ENCODE assay signal across 11 cellular contexts in the genomic region with DNA sequence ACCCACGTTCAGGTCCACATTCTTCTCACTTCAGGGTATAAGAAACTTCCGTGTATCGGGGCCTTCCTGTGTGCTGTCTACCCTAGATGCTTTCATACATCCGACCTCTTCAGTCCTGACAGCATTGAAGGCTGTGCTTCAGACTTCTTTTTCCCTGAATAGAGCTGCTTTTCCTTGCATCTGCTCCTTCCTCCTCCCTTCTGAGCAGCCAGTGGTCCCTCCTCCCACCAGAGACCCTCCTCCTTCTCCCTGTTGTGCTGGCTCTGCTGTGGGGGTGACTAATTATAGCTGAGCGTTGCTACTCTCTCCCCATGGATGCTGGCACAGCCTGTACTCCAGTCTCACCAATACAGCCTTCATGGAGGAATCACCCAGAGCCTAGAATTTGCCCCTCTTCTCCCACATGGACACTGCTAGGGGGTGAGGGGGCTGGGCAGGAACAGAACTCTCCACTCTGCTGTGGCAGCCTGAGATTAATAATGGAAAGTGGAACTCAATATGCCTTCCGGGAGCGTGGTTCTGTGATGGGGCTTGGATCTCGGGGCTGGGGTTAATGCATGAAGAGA. TPM values are rescaled to one million over a fixed set of nuclear protein-coding genes. Genes with fewer than 3 reads are reported as not detected.
DNase-seq lines count a peak whose midpoint lies in the region; ATAC-seq and TF ChIP-seq lines count a peak whose summit lies in the region.
"Had no signal": no experiment of that assay in that cellular context is flagged by ENCODE, and none has a peak within 500 bp of the region (broad histone marks: within the 10 kb centered on the region; RNA-seq: fewer than 3 reads in every experiment).

No MANE protein-coding gene starts in this region.

- peaks cover 3% of the 10 kb centered on the region in 2 donors for H3K27me3 Mint-ChIP-seq in CD4-positive, alpha-beta memory T cell
- peaks cover 14% of the 10 kb centered on the region in 2 donors for H3K27me3 Mint-ChIP-seq in natural killer cell treated with Interleukin-12 subunit alpha and Interleukin-12 subunit beta and Interleukin-15 and Interleukin-18, amount 100 ng/mL, for 72 hours

- H3K4me1 Mint-ChIP-seq in CD4-positive, alpha-beta memory T cell = peaks cover 18 to 41% (median 30%) of the 10 kb centered on the region in 4 donors
- peaks cover 25 to 26% of the 10 kb centered on the region in 2 donors for H3K4me1 Mint-ChIP-seq in natural killer cell treated with Interleukin-12 subunit alpha and Interleukin-12 subunit beta and Interleukin-15 and Interleukin-18, amount 100 ng/mL, for 72 hours (ENCODE audit: low read depth in 2 of 2)

- peak overlapping the region; percentile 60 to 87 (median 78) for H3K4me3 Mint-ChIP-seq in CD4-positive, alpha-beta memory T cell
- peak overlapping the region; percentile 99 for H3K4me3 Mint-ChIP-seq in natural killer cell treated with Interleukin-12 subunit alpha and Interleukin-12 subunit beta and Interleukin-15 and Interleukin-18, amount 100 ng/mL, for 72 hours

- no peak overlapping the region for H3K27ac ChIP-seq in CD4-positive, alpha-beta memory T cell (ENCODE audit: low read depth, low read length)
- H3K27ac ChIP-seq in HUES6 (ENCODE audit: low read depth, low read length) = no peak overlapping the region
- H3K27ac ChIP-seq: left lung had no signal

- no peak for DNase-seq in CD4-positive, alpha-beta memory T cell
- DNase-seq in astrocyte of the spinal cord (ENCODE audit: low read depth, low spot score) = no peak
- DNase-seq in natural killer cell treated with Interleukin-12 subunit alpha and Interleukin-12 subunit beta and Interleukin-15 and Interleukin-18, amount 100 ng/mL, for 72 hours (ENCODE audit: low spot score) = no peak
- DNase-seq in NCI-H1930 (lab: John Stamatoyannopoulos, UW) = no peak
- no peak for DNase-seq in central memory CD4-positive, alpha-beta T cell
- DNase-seq in HuH-7 (ENCODE audit: low spot score) = no peak
- DNase-seq: left lung, NCI-H1436, SHP77 treated with DMSO at 0.1 percent for 48 hours had no signal

- no peak for TF ChIP-seq CTCF in astrocyte of the spinal cord (IDR thresholded peaks at IDR 0.05; ENCODE audit: low read depth, low read length)

- no peak for ATAC-seq in natural killer cell treated with Interleukin-12 subunit alpha and Interleukin-12 subunit beta and Interleukin-15 and Interleukin-18, amount 100 ng/mL, for 72 hours
- ATAC-seq in HG03354 (IDR thresholded peaks at IDR 0.05; ENCODE audit: poor library complexity, severe bottlenecking, unreplicated experiment) = no peak
- ATAC-seq: left lung had no signal

- peak overlapping the region in 4 of 7 donors; percentile 22 to 62 (median 52) for H3K27ac Mint-ChIP-seq in CD4-positive, alpha-beta memory T cell
- H3K27ac Mint-ChIP-seq in natural killer cell treated with Interleukin-12 subunit alpha and Interleukin-12 subunit beta and Interleukin-15 and Interleukin-18, amount 100 ng/mL, for 72 hours = peak overlapping the region; percentile 45 to 96

- no peaks in the 10 kb centered on the region for H3K27me3 ChIP-seq in CD4-positive, alpha-beta memory T cell (ENCODE audit: insufficient read depth, low read length)
- H3K27me3 ChIP-seq in HUES6 (ENCODE audit: control insufficient read depth, insufficient read depth, low read length) = peaks cover 32% of the 10 kb centered on the region

- H3K36me3 Mint-ChIP-seq in CD4-positive, alpha-beta memory T cell = peaks cover 0 to 5% of the 10 kb centered on the region in 2 donors
- H3K36me3 Mint-ChIP-seq in natural killer cell treated with Interleukin-12 subunit alpha and Interleukin-12 subunit beta and Interleukin-15 and Interleukin-18, amount 100 ng/mL, for 72 hours = no peaks in the 10 kb centered on the region

- POLR2A ChIA-PET in CD4-positive, alpha-beta memory T cell (lab: Charles Lee; ENCODE audit: partially characterized antibody) = interaction anchor here (2.5 to 10.5 kb wide), 2 partner anchors 19 to 92 kb away, joined by 7 to 259 read pairs; a partner anchor contains a TSS

- no peaks in the 10 kb centered on the region for H3K9me3 Mint-ChIP-seq in CD4-positive, alpha-beta memory T cell
- no peaks in the 10 kb centered on the region for H3K9me3 Mint-ChIP-seq in natural killer cell treated with Interleukin-12 subunit alpha and Interleukin-12 subunit beta and Interleukin-15 and Interleukin-18, amount 100 ng/mL, for 72 hours

- in situ Hi-C loops in astrocyte of the spinal cord (cut with HindIII; ENCODE audit: low sequenced_read_pairs) = no loop called here

- H3K4me3 ChIP-seq in CD4-positive, alpha-beta memory T cell (ENCODE audit: low read length in 2 of 2) = no peak overlapping the region
- peak overlapping the region; percentile 65 for H3K4me3 ChIP-seq in HUES6 (ENCODE audit: low read depth, low read length)
- H3K4me3 ChIP-seq in astrocyte of the spinal cord (ENCODE audit: low read depth, low read length) = peak overlapping the region; percentile 59

- no peaks in the 10 kb centered on the region for H3K36me3 ChIP-seq in CD4-positive, alpha-beta memory T cell (ENCODE audit: insufficient read depth, low read length)
- H3K36me3 ChIP-seq in HUES6 (ENCODE audit: control insufficient read depth, insufficient read depth, low read length) = no peaks in the 10 kb centered on the region
- H3K36me3 ChIP-seq: left lung had no signal

- H3K9ac ChIP-seq in HUES6 (ENCODE audit: low read length) = no peak overlapping the region

- intact Hi-C loops in CD4-positive, alpha-beta memory T cell (cut with micrococcal nuclease) = loop anchor here (5.0 kb wide), 1 partner anchor 88 kb away; a partner anchor contains a TSS

- H3K9me3 ChIP-seq in CD4-positive, alpha-beta memory T cell (ENCODE audit: control insufficient read depth in 1 of 2, low read length in 2 of 2) = no peaks in the 10 kb centered on the region
- H3K9me3 ChIP-seq in HUES6 (ENCODE audit: control insufficient read depth, insufficient read depth, low read depth, low read length) = no peaks in the 10 kb centered on the region
- H3K9me3 ChIP-seq: left lung had no signal

- peaks cover 34% of the 10 kb centered on the region for H3K4me1 ChIP-seq in CD4-positive, alpha-beta memory T cell (ENCODE audit: insufficient read depth, low read length)
- H3K4me1 ChIP-seq in HUES6 (ENCODE audit: control insufficient read depth, insufficient read depth, low read length) = peaks cover 27% of the 10 kb centered on the region

- CTCF ChIA-PET in CD4-positive, alpha-beta memory T cell (lab: Charles Lee; ENCODE audit: partially characterized antibody) = no interaction called here

RNA-seq across cellular contexts. Expression of a gene that starts 1.1 kb away (rescaled TPM):
- 1 to 10 TPM; 1.7 to 2.1 TPM for total RNA-seq in CD4-positive, alpha-beta memory T cell
- under 1 TPM in 1 of 2 donors, not detected in 1; 0.09 TPM for polyA plus RNA-seq in CD4-positive, alpha-beta memory T cell
- 1 to 10 TPM; 1.4 to 5.9 TPM for total RNA-seq in natural killer cell treated with Interleukin-12 subunit alpha and Interleukin-12 subunit beta and Interleukin-15 and Interleukin-18, amount 100 ng/mL, for 72 hours

RNA-seq across cellular contexts. Expression of a gene that starts 2.6 kb away (rescaled TPM):
- total RNA-seq in CD4-positive, alpha-beta memory T cell = 10 to 100 TPM; 56.0 to 63.3 TPM
- polyA plus RNA-seq in CD4-positive, alpha-beta memory T cell = 1 to 10 TPM; 3.3 to 5.9 TPM
- 100 to 1,000 TPM; 156 to 160 TPM for total RNA-seq in natural killer cell treated with Interleukin-12 subunit alpha and Interleukin-12 subunit beta and Interleukin-15 and Interleukin-18, amount 100 ng/mL, for 72 hours

RNA-seq across cellular contexts. Expression of a gene that starts 22.9 kb away (rescaled TPM):
- total RNA-seq in CD4-positive, alpha-beta memory T cell = 10 to 100 TPM; 35.5 to 35.7 TPM
- 10 to 100 TPM; 84.3 to 99.1 TPM for polyA plus RNA-seq in CD4-positive, alpha-beta memory T cell
- 10 to 100 TPM; 55.1 to 56.1 TPM for total RNA-seq in natural killer cell treated with Interleukin-12 subunit alpha and Interleukin-12 subunit beta and Interleukin-15 and Interleukin-18, amount 100 ng/mL, for 72 hours

RNA-seq across cellular contexts. Expression of a gene that starts 29.5 kb away (rescaled TPM):
- 10 to 100 TPM; 17.3 to 24.0 TPM for total RNA-seq in CD4-positive, alpha-beta memory T cell
- polyA plus RNA-seq in CD4-positive, alpha-beta memory T cell = 1 to 10 TPM; 4.3 to 4.9 TPM
- 1 to 10 TPM; 5.8 to 8.7 TPM for total RNA-seq in natural killer cell treated with Interleukin-12 subunit alpha and Interleukin-12 subunit beta and Interleukin-15 and Interleukin-18, amount 100 ng/mL, for 72 hours

RNA-seq across cellular contexts. Expression of a gene that starts 50.9 kb away (rescaled TPM):
- 10 to 100 TPM; 10.1 to 10.6 TPM for total RNA-seq in CD4-positive, alpha-beta memory T cell
- not detected for polyA plus RNA-seq in CD4-positive, alpha-beta memory T cell
- 10 to 100 TPM in 1 of 2 donors, 1 to 10 TPM in 1; 3.6 to 13.9 TPM for total RNA-seq in natural killer cell treated with Interleukin-12 subunit alpha and Interleukin-12 subunit beta and Interleukin-15 and Interleukin-18, amount 100 ng/mL, for 72 hours

Comparison
In these comparisons a context has a peak if more than half of its experiments do, and no peak if none do; other contexts are left out.
1. H3K4me3 ChIP-seq: peak in HUES6 (single experiment) and astrocyte of the spinal cord (single experiment); none in CD4-positive, alpha-beta memory T cell (0 of 2).